8 cellular contexts compared by ENCODE assay signal in genomic region chr1:15834406-15835204, GRCh38. TPM values are rescaled to one million over a fixed set of nuclear protein-coding genes. Genes with fewer than 3 reads are reported as not detected.
DNase-seq lines count a peak whose midpoint lies in the region; ATAC-seq, FAIRE-seq and TF ChIP-seq lines count a peak whose summit lies in the region.

No MANE protein-coding gene starts in this region.

- H3K27ac ChIP-seq in psoas muscle = peak overlapping the region; percentile 100

- DNase-seq in GM12892 (ENCODE audit: insufficient read length) = peak; percentile 57
- DNase-seq in NCI-H1694 (lab: John Stamatoyannopoulos, UW) = peak; percentile 88
- peak; percentile 81 to 90 (median 84) for DNase-seq in T-helper 1 cell
- DNase-seq in amniotic stem cell (lab: John Stamatoyannopoulos, UW) = peak; percentile 82
- DNase-seq in left ventricle myocardium superior = peak; percentile 94
- peak; percentile 88 to 93 for DNase-seq in psoas muscle
- peak; percentile 79 for DNase-seq in urothelium cell line (ENCODE audit: low spot score)

- ATAC-seq in HG02870 (IDR thresholded peaks at IDR 0.05; ENCODE audit: unreplicated experiment) (peak; percentile 36), left ventricle myocardium superior (peak; percentile 83), psoas muscle (peak; percentile 75 to 81 (median 78))

- no peaks in the 10 kb centered on the region for H3K36me3 ChIP-seq in psoas muscle (ENCODE audit: insufficient read depth in 1 of 2, low read depth in 1 of 2)

- no peaks in the 10 kb centered on the region for H3K27me3 ChIP-seq in psoas muscle (ENCODE audit: insufficient read depth in 3 of 3, low read length in 2 of 3)

- intact Hi-C loops in left ventricle myocardium superior (cut with micrococcal nuclease) = loop anchor here (10.0 kb wide), 1 partner anchor 70 kb away; no protein-coding TSS in a partner anchor
- intact Hi-C loops in psoas muscle (cut with DNase I) = loop anchor here in 1 of 2 donors (1.0 to 5.0 kb wide), 3 partner anchors 13 to 68 kb away; partner anchors contain the start of gene SPEN

- peak overlapping the region; percentile 92 for H3K4me3 ChIP-seq in psoas muscle

- no peak for TF ChIP-seq CTCF in psoas muscle (IDR thresholded peaks at IDR 0.05)

- WGBS in psoas muscle, 3 donors = 0 to 1% (median 0%) methylated on average over 60 to 77 of the region's 77 CpGs

- TF ChIP-seq POLR2A in GM12892 (IDR thresholded peaks at IDR 0.05; ENCODE audit: low read depth, low read length) = peak; percentile 85

- peaks cover 11% of the 10 kb centered on the region for H3K4me1 ChIP-seq in psoas muscle

- no peaks in the 10 kb centered on the region for H3K9me3 ChIP-seq in psoas muscle

- FAIRE-seq in GM12892 (lab: Jason Lieb, UNC) (peak; percentile 86), urothelium cell line (lab: Jason Lieb, UNC) (peak; percentile 40)

RNA-seq across cellular contexts. Expression of gene SPEN, which starts 12.9 kb away (rescaled TPM):
- 22.3 TPM for polyA plus RNA-seq in GM12892 (2012; ENCODE audit: missing spikeins)
- 20.5 TPM for total RNA-seq in left ventricle myocardium superior
- total RNA-seq in psoas muscle = 10 to 100 TPM; 38.3 to 46.5 (median 44.7) TPM
- polyA plus RNA-seq in psoas muscle = 10 to 100 TPM; 10.2 to 35.2 (median 13.0) TPM

RNA-seq across cellular contexts. Expression of gene UQCRHL, which starts 27.2 kb away (rescaled TPM):
- polyA plus RNA-seq in GM12892 (2012; ENCODE audit: missing spikeins) = 7.8 TPM
- total RNA-seq in left ventricle myocardium superior = 6.0 TPM
- total RNA-seq in psoas muscle = 1 to 10 TPM in 3 of 4 donors, under 1 TPM in 1; 0.97 to 2.8 (median 2.2) TPM
- 1 to 10 TPM; 2.9 to 7.1 (median 4.8) TPM for polyA plus RNA-seq in psoas muscle

Comparison
In these comparisons a context has a peak if more than half of its experiments do, and no peak if none do; other contexts are left out.
1. Peak in every context shown above with its lines: DNase-seq, ATAC-seq, H3K4me3 ChIP-seq and H3K27ac ChIP-seq.